In genomic region chr2:206776432-206776831, GRCh38 we compare ENCODE assay signal across 2 cellular contexts.
TF ChIP-seq lines count a peak whose summit lies in the region.

No MANE protein-coding gene starts in this region.

TF ChIP-seq in HepG2, 621 proteins besides CTCF, POLR2A, EP300 and RAD21:
- TF ChIP-seq THYN1 (CRISPR knock-in tag; IDR thresholded peaks at IDR 0.05; ENCODE audit: borderline replicate concordance, low read depth) (no peak), ZNF101 (CRISPR knock-in tag; IDR thresholded peaks at IDR 0.05; ENCODE audit: borderline replicate concordance, low read depth) (no peak), CHD4 (IDR thresholded peaks at IDR 0.05; ENCODE audit: borderline replicate concordance, low read length) (peak; percentile 85; the same call in 1 of the 2 replicates)

TF ChIP-seq in K562, 482 proteins besides CTCF, POLR2A, EP300 and RAD21:
- TF ChIP-seq RAD51 (IDR thresholded peaks at IDR 0.05; ENCODE audit: borderline replicate concordance, low read depth) (no peak), RBM25 (IDR thresholded peaks at IDR 0.05; ENCODE audit: low read depth, low read length, severe bottlenecking) (peak; percentile 37)
